ENCODE assay signal across 1 cellular context in the genomic region with DNA sequence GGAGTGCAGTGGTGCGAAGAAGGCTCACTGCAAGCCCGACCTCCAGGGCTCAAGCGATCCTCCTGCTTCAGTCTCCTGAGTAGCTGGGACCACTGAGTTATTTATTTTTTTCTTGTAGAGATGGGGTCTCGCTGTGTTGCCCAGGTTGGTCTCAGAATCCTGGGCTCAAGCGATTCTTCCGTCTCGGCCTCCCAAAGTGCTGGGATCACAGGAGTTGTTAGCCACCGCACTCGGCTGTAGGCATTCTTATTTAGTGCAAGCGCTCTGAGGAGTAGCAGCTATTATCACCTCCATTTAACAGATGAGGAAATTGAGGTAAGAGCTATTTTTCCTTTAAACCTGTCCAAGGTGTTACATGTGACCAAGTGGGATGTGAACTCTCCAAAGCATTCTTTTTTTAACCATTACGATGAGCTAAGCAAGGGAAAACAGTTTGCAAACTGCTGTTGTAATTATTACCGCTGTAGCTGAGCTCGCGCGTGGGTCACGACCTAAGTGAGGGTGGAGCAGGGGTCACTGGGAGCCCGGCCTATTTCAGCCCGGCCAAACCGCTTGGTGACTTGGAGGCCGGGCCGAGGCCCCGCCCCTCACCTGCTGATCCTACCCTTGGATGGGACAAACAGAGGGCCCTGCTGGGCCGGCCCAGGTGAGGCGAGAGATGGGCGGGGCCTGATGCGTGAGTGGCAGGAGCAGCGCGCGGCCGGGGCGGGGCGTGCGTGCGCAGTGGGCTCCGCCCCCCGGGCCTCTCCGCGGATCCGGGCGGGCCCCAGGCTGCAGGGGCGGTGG.
A peak's percentile ranks its signal among the peaks of the same experiment; 100 is the strongest.
TF ChIP-seq lines count a peak whose summit lies in the region.

No MANE protein-coding gene starts in this region.

TF ChIP-seq in GM12878, 131 proteins besides CTCF, POLR2A, EP300 and RAD21 (continued from another document and continues in another):
- TF ChIP-seq, protein P1, sequence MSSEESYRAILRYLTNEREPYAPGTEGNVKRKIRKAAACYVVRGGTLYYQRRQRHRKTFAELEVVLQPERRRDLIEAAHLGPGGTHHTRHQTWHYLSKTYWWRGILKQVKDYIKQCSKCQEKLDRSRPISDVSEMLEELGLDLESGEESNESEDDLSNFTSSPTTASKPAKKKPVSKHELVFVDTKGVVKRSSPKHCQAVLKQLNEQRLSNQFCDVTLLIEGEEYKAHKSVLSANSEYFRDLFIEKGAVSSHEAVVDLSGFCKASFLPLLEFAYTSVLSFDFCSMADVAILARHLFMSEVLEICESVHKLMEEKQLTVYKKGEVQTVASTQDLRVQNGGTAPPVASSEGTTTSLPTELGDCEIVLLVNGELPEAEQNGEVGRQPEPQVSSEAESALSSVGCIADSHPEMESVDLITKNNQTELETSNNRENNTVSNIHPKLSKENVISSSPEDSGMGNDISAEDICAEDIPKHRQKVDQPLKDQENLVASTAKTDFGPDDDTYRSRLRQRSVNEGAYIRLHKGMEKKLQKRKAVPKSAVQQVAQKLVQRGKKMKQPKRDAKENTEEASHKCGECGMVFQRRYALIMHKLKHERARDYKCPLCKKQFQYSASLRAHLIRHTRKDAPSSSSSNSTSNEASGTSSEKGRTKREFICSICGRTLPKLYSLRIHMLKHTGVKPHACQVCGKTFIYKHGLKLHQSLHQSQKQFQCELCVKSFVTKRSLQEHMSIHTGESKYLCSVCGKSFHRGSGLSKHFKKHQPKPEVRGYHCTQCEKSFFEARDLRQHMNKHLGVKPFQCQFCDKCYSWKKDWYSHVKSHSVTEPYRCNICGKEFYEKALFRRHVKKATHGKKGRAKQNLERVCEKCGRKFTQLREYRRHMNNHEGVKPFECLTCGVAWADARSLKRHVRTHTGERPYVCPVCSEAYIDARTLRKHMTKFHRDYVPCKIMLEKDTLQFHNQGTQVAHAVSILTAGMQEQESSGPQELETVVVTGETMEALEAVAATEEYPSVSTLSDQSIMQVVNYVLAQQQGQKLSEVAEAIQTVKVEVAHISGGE (CRISPR knock-in tag; IDR thresholded peaks at IDR 0.05): no peak
- peak in 1 of 2 experiments; percentile 41; a peak in 1 of 4 replicates for TF ChIP-seq BHLHE40 (IDR thresholded peaks at IDR 0.05; ENCODE audit: borderline replicate concordance in 1 of 2, low read depth in 2 of 2, low read length in 1 of 2)
- TF ChIP-seq TARDBP (IDR thresholded peaks at IDR 0.05; ENCODE audit: borderline replicate concordance): no peak
- TF ChIP-seq ZZZ3 (IDR thresholded peaks at IDR 0.05; ENCODE audit: control insufficient read depth, insufficient read length, low read depth): no peak
- TF ChIP-seq RBBP5 (conservative IDR thresholded peaks at IDR 0.05): no peak
- no peak for TF ChIP-seq CBFB (IDR thresholded peaks at IDR 0.05; ENCODE audit: low read depth)
- TF ChIP-seq, protein P2, sequence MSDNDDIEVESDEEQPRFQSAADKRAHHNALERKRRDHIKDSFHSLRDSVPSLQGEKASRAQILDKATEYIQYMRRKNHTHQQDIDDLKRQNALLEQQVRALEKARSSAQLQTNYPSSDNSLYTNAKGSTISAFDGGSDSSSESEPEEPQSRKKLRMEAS (IDR thresholded peaks at IDR 0.05; ENCODE audit: low read depth, low read length): no peak
- TF ChIP-seq, protein P3, sequence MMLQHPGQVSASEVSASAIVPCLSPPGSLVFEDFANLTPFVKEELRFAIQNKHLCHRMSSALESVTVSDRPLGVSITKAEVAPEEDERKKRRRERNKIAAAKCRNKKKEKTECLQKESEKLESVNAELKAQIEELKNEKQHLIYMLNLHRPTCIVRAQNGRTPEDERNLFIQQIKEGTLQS (IDR thresholded peaks at IDR 0.05; ENCODE audit: borderline replicate concordance, extremely low read depth, low read depth, low read length): no peak
- TF ChIP-seq, protein P4, sequence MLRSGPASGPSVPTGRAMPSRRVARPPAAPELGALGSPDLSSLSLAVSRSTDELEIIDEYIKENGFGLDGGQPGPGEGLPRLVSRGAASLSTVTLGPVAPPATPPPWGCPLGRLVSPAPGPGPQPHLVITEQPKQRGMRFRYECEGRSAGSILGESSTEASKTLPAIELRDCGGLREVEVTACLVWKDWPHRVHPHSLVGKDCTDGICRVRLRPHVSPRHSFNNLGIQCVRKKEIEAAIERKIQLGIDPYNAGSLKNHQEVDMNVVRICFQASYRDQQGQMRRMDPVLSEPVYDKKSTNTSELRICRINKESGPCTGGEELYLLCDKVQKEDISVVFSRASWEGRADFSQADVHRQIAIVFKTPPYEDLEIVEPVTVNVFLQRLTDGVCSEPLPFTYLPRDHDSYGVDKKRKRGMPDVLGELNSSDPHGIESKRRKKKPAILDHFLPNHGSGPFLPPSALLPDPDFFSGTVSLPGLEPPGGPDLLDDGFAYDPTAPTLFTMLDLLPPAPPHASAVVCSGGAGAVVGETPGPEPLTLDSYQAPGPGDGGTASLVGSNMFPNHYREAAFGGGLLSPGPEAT (IDR thresholded peaks at IDR 0.05; ENCODE audit: low read depth): no peak
- peak; percentile 38 for TF ChIP-seq NRF1 (conservative IDR thresholded peaks at IDR 0.05; ENCODE audit: low read depth, low read length)
- TF ChIP-seq ATF7 (IDR thresholded peaks at IDR 0.05; ENCODE audit: low read depth): no peak
- TF ChIP-seq, protein P5, sequence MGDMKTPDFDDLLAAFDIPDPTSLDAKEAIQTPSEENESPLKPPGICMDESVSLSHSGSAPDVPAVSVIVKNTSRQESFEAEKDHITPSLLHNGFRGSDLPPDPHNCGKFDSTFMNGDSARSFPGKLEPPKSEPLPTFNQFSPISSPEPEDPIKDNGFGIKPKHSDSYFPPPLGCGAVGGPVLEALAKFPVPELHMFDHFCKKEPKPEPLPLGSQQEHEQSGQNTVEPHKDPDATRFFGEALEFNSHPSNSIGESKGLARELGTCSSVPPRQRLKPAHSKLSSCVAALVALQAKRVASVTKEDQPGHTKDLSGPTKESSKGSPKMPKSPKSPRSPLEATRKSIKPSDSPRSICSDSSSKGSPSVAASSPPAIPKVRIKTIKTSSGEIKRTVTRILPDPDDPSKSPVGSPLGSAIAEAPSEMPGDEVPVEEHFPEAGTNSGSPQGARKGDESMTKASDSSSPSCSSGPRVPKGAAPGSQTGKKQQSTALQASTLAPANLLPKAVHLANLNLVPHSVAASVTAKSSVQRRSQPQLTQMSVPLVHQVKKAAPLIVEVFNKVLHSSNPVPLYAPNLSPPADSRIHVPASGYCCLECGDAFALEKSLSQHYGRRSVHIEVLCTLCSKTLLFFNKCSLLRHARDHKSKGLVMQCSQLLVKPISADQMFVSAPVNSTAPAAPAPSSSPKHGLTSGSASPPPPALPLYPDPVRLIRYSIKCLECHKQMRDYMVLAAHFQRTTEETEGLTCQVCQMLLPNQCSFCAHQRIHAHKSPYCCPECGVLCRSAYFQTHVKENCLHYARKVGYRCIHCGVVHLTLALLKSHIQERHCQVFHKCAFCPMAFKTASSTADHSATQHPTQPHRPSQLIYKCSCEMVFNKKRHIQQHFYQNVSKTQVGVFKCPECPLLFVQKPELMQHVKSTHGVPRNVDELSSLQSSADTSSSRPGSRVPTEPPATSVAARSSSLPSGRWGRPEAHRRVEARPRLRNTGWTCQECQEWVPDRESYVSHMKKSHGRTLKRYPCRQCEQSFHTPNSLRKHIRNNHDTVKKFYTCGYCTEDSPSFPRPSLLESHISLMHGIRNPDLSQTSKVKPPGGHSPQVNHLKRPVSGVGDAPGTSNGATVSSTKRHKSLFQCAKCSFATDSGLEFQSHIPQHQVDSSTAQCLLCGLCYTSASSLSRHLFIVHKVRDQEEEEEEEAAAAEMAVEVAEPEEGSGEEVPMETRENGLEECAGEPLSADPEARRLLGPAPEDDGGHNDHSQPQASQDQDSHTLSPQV (IDR thresholded peaks at IDR 0.05): no peak
- TF ChIP-seq CBX5 (IDR thresholded peaks at IDR 0.05; ENCODE audit: low read depth): no peak
- TF ChIP-seq, protein P6, sequence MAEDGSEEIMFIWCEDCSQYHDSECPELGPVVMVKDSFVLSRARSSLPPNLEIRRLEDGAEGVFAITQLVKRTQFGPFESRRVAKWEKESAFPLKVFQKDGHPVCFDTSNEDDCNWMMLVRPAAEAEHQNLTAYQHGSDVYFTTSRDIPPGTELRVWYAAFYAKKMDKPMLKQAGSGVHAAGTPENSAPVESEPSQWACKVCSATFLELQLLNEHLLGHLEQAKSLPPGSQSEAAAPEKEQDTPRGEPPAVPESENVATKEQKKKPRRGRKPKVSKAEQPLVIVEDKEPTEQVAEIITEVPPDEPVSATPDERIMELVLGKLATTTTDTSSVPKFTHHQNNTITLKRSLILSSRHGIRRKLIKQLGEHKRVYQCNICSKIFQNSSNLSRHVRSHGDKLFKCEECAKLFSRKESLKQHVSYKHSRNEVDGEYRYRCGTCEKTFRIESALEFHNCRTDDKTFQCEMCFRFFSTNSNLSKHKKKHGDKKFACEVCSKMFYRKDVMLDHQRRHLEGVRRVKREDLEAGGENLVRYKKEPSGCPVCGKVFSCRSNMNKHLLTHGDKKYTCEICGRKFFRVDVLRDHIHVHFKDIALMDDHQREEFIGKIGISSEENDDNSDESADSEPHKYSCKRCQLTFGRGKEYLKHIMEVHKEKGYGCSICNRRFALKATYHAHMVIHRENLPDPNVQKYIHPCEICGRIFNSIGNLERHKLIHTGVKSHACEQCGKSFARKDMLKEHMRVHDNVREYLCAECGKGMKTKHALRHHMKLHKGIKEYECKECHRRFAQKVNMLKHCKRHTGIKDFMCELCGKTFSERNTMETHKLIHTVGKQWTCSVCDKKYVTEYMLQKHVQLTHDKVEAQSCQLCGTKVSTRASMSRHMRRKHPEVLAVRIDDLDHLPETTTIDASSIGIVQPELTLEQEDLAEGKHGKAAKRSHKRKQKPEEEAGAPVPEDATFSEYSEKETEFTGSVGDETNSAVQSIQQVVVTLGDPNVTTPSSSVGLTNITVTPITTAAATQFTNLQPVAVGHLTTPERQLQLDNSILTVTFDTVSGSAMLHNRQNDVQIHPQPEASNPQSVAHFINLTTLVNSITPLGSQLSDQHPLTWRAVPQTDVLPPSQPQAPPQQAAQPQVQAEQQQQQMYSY (CRISPR knock-in tag; IDR thresholded peaks at IDR 0.05): no peak
- no peak for TF ChIP-seq IKZF1 (conservative IDR thresholded peaks at IDR 0.05)
- TF ChIP-seq PAX8 (IDR thresholded peaks at IDR 0.05): no peak
- TF ChIP-seq ETV6 (conservative IDR thresholded peaks at IDR 0.05 in 1 of 2, IDR thresholded peaks at IDR 0.05 in 1 of 2; ENCODE audit: borderline replicate concordance in 1 of 2, low read depth in 1 of 2): no peak
- TF ChIP-seq CBX3 (IDR thresholded peaks at IDR 0.05; ENCODE audit: borderline replicate concordance, low read depth): no peak
- TF ChIP-seq, protein P7, sequence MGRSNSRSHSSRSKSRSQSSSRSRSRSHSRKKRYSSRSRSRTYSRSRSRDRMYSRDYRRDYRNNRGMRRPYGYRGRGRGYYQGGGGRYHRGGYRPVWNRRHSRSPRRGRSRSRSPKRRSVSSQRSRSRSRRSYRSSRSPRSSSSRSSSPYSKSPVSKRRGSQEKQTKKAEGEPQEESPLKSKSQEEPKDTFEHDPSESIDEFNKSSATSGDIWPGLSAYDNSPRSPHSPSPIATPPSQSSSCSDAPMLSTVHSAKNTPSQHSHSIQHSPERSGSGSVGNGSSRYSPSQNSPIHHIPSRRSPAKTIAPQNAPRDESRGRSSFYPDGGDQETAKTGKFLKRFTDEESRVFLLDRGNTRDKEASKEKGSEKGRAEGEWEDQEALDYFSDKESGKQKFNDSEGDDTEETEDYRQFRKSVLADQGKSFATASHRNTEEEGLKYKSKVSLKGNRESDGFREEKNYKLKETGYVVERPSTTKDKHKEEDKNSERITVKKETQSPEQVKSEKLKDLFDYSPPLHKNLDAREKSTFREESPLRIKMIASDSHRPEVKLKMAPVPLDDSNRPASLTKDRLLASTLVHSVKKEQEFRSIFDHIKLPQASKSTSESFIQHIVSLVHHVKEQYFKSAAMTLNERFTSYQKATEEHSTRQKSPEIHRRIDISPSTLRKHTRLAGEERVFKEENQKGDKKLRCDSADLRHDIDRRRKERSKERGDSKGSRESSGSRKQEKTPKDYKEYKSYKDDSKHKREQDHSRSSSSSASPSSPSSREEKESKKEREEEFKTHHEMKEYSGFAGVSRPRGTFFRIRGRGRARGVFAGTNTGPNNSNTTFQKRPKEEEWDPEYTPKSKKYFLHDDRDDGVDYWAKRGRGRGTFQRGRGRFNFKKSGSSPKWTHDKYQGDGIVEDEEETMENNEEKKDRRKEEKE (IDR thresholded peaks at IDR 0.05): no peak
- TF ChIP-seq IRF4 (IDR thresholded peaks at IDR 0.05; ENCODE audit: low read depth, low read length): no peak
- TF ChIP-seq SUPT20H (IDR thresholded peaks at IDR 0.05; ENCODE audit: borderline replicate concordance, control insufficient read depth, low read depth, low read length): no peak
- no peak for TF ChIP-seq SMC3 (IDR thresholded peaks at IDR 0.05; ENCODE audit: borderline replicate concordance, low read length)
- TF ChIP-seq NFXL1 (IDR thresholded peaks at IDR 0.05; ENCODE audit: borderline replicate concordance): no peak
- TF ChIP-seq, protein P8, sequence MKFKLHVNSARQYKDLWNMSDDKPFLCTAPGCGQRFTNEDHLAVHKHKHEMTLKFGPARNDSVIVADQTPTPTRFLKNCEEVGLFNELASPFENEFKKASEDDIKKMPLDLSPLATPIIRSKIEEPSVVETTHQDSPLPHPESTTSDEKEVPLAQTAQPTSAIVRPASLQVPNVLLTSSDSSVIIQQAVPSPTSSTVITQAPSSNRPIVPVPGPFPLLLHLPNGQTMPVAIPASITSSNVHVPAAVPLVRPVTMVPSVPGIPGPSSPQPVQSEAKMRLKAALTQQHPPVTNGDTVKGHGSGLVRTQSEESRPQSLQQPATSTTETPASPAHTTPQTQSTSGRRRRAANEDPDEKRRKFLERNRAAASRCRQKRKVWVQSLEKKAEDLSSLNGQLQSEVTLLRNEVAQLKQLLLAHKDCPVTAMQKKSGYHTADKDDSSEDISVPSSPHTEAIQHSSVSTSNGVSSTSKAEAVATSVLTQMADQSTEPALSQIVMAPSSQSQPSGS (IDR thresholded peaks at IDR 0.05; ENCODE audit: low read length): no peak
- no peak for TF ChIP-seq EGR1 (IDR thresholded peaks at IDR 0.05; ENCODE audit: borderline replicate concordance in 1 of 2, low read depth in 2 of 2, low read length in 2 of 2)
- TF ChIP-seq CHD4 (IDR thresholded peaks at IDR 0.05): no peak
- TF ChIP-seq, protein P9, sequence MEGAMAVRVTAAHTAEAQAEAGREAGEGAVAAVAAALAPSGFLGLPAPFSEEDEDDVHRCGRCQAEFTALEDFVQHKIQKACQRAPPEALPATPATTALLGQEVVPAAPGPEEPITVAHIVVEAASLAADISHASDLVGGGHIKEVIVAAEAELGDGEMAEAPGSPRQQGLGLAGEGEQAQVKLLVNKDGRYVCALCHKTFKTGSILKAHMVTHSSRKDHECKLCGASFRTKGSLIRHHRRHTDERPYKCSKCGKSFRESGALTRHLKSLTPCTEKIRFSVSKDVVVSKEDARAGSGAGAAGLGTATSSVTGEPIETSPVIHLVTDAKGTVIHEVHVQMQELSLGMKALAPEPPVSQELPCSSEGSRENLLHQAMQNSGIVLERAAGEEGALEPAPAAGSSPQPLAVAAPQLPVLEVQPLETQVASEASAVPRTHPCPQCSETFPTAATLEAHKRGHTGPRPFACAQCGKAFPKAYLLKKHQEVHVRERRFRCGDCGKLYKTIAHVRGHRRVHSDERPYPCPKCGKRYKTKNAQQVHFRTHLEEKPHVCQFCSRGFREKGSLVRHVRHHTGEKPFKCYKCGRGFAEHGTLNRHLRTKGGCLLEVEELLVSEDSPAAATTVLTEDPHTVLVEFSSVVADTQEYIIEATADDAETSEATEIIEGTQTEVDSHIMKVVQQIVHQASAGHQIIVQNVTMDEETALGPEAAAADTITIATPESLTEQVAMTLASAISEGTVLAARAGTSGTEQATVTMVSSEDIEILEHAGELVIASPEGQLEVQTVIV (IDR thresholded peaks at IDR 0.05; ENCODE audit: borderline replicate concordance, partially characterized antibody): no peak
- TF ChIP-seq POU2F2 (IDR thresholded peaks at IDR 0.05; ENCODE audit: borderline replicate concordance, low read depth, low read length): no peak
- TF ChIP-seq SUZ12 (IDR thresholded peaks at IDR 0.05; ENCODE audit: unreplicated experiment): no peak
